Comparison of ENCODE assay signal across 1 cellular context in the genomic region with DNA sequence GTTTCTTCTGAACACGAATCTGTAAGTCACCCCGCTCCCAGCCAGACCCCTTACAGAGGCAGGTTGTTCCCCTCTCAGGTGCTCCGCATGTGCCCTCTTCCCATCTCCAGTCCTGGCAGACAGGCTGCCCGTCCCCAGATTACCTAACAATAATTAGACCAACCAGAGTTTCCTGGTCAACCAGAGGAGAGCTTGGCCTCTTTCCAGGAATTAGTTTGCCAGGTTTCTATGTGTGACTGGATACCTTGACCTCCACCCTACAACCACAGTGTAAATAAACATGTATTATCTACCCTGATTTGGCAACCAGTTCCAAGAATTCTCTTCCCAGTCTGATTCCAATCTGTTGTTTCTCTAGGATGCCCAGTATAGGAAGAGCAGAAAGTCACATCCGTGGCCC.
TF ChIP-seq lines count a peak whose summit lies in the region.

No MANE protein-coding gene starts in this region.

TF ChIP-seq in HepG2, 621 proteins besides CTCF, POLR2A, EP300 and RAD21 (continued from another document and continues in another):
- TF ChIP-seq, protein P1, sequence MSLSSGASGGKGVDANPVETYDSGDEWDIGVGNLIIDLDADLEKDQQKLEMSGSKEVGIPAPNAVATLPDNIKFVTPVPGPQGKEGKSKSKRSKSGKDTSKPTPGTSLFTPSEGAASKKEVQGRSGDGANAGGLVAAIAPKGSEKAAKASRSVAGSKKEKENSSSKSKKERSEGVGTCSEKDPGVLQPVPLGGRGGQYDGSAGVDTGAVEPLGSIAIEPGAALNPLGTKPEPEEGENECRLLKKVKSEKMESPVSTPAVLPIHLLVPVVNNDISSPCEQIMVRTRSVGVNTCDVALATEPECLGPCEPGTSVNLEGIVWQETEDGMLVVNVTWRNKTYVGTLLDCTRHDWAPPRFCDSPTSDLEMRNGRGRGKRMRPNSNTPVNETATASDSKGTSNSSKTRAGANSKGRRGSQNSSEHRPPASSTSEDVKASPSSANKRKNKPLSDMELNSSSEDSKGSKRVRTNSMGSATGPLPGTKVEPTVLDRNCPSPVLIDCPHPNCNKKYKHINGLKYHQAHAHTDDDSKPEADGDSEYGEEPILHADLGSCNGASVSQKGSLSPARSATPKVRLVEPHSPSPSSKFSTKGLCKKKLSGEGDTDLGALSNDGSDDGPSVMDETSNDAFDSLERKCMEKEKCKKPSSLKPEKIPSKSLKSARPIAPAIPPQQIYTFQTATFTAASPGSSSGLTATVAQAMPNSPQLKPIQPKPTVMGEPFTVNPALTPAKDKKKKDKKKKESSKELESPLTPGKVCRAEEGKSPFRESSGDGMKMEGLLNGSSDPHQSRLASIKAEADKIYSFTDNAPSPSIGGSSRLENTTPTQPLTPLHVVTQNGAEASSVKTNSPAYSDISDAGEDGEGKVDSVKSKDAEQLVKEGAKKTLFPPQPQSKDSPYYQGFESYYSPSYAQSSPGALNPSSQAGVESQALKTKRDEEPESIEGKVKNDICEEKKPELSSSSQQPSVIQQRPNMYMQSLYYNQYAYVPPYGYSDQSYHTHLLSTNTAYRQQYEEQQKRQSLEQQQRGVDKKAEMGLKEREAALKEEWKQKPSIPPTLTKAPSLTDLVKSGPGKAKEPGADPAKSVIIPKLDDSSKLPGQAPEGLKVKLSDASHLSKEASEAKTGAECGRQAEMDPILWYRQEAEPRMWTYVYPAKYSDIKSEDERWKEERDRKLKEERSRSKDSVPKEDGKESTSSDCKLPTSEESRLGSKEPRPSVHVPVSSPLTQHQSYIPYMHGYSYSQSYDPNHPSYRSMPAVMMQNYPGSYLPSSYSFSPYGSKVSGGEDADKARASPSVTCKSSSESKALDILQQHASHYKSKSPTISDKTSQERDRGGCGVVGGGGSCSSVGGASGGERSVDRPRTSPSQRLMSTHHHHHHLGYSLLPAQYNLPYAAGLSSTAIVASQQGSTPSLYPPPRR (CRISPR knock-in tag; IDR thresholded peaks at IDR 0.05; ENCODE audit: borderline replicate concordance), result peak; percentile 87
- TF ChIP-seq, protein P2, sequence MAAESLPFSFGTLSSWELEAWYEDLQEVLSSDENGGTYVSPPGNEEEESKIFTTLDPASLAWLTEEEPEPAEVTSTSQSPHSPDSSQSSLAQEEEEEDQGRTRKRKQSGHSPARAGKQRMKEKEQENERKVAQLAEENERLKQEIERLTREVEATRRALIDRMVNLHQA (CRISPR knock-in tag; IDR thresholded peaks at IDR 0.05), result no peak
- TF ChIP-seq NFKBIZ (CRISPR knock-in tag; IDR thresholded peaks at IDR 0.05) (peak; percentile 58; the same call in 1 of the 2 replicates), ZNF343 (CRISPR knock-in tag; IDR thresholded peaks at IDR 0.05) (no peak), KLF6 (CRISPR knock-in tag; IDR thresholded peaks at IDR 0.05) (peak; percentile 28; the same call in 1 of the 2 replicates), KDM1A (CRISPR knock-in tag; IDR thresholded peaks at IDR 0.05) (peak; percentile 76; the same call in 1 of the 2 replicates), FOXK2 (IDR thresholded peaks at IDR 0.05) (peak; percentile 70), ELF3 (CRISPR knock-in tag; IDR thresholded peaks at IDR 0.05) (peak; percentile 86), ZNF282 (IDR thresholded peaks at IDR 0.05; ENCODE audit: partially characterized antibody) (no peak), BCL6 (CRISPR knock-in tag; IDR thresholded peaks at IDR 0.05) (peak; percentile 100), ZNF232 (CRISPR knock-in tag; IDR thresholded peaks at IDR 0.05; ENCODE audit: borderline replicate concordance) (no peak), ZNF660 (CRISPR knock-in tag; IDR thresholded peaks at IDR 0.05; ENCODE audit: borderline replicate concordance, low read depth) (no peak), ZNF773 (CRISPR knock-in tag; IDR thresholded peaks at IDR 0.05; ENCODE audit: borderline replicate concordance) (no peak), CREB1 (IDR thresholded peaks at IDR 0.05) (no peak), CREB1 (CRISPR knock-in tag; IDR thresholded peaks at IDR 0.05) (peak; percentile 56; the same call in 1 of the 2 replicates), SOX6 (IDR thresholded peaks at IDR 0.05) (no peak), SOX6 (CRISPR knock-in tag; IDR thresholded peaks at IDR 0.05) (peak; percentile 93)
- TF ChIP-seq, protein P3, sequence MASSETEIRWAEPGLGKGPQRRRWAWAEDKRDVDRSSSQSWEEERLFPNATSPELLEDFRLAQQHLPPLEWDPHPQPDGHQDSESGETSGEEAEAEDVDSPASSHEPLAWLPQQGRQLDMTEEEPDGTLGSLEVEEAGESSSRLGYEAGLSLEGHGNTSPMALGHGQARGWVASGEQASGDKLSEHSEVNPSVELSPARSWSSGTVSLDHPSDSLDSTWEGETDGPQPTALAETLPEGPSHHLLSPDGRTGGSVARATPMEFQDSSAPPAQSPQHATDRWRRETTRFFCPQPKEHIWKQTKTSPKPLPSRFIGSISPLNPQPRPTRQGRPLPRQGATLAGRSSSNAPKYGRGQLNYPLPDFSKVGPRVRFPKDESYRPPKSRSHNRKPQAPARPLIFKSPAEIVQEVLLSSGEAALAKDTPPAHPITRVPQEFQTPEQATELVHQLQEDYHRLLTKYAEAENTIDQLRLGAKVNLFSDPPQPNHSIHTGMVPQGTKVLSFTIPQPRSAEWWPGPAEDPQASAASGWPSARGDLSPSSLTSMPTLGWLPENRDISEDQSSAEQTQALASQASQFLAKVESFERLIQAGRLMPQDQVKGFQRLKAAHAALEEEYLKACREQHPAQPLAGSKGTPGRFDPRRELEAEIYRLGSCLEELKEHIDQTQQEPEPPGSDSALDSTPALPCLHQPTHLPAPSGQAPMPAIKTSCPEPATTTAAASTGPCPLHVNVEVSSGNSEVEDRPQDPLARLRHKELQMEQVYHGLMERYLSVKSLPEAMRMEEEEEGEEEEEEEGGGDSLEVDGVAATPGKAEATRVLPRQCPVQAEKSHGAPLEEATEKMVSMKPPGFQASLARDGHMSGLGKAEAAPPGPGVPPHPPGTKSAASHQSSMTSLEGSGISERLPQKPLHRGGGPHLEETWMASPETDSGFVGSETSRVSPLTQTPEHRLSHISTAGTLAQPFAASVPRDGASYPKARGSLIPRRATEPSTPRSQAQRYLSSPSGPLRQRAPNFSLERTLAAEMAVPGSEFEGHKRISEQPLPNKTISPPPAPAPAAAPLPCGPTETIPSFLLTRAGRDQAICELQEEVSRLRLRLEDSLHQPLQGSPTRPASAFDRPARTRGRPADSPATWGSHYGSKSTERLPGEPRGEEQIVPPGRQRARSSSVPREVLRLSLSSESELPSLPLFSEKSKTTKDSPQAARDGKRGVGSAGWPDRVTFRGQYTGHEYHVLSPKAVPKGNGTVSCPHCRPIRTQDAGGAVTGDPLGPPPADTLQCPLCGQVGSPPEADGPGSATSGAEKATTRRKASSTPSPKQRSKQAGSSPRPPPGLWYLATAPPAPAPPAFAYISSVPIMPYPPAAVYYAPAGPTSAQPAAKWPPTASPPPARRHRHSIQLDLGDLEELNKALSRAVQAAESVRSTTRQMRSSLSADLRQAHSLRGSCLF (CRISPR knock-in tag; IDR thresholded peaks at IDR 0.05; ENCODE audit: borderline replicate concordance), result no peak
- TF ChIP-seq, protein P4, sequence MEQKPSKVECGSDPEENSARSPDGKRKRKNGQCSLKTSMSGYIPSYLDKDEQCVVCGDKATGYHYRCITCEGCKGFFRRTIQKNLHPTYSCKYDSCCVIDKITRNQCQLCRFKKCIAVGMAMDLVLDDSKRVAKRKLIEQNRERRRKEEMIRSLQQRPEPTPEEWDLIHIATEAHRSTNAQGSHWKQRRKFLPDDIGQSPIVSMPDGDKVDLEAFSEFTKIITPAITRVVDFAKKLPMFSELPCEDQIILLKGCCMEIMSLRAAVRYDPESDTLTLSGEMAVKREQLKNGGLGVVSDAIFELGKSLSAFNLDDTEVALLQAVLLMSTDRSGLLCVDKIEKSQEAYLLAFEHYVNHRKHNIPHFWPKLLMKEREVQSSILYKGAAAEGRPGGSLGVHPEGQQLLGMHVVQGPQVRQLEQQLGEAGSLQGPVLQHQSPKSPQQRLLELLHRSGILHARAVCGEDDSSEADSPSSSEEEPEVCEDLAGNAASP (CRISPR knock-in tag; IDR thresholded peaks at IDR 0.05; ENCODE audit: borderline replicate concordance), result peak; percentile 74; the same call in 1 of the 2 replicates
- TF ChIP-seq, protein P5, sequence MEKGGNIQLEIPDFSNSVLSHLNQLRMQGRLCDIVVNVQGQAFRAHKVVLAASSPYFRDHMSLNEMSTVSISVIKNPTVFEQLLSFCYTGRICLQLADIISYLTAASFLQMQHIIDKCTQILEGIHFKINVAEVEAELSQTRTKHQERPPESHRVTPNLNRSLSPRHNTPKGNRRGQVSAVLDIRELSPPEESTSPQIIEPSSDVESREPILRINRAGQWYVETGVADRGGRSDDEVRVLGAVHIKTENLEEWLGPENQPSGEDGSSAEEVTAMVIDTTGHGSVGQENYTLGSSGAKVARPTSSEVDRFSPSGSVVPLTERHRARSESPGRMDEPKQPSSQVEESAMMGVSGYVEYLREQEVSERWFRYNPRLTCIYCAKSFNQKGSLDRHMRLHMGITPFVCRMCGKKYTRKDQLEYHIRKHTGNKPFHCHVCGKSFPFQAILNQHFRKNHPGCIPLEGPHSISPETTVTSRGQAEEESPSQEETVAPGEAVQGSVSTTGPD (CRISPR knock-in tag; IDR thresholded peaks at IDR 0.05), result peak; percentile 77
- TF ChIP-seq, protein P6, sequence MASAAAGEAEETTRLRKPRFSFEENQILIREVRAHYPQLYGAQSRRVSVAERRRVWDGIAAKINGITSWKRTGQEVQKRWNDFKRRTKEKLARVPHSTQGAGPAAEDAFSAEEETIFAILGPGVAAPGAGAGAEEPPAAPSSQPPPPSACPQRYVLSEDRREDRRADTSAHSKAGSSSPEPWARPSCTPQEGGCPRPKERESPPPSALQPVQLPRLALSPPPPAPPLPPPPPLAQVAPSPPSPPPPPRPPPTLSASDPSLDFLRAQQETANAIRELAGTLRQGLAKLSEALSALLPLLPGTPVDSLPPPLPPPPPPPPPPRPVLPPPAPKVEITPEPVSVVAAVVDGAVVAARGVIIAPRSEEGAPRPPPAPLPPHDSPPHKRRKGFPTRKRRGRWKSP (CRISPR knock-in tag; IDR thresholded peaks at IDR 0.05), result peak; percentile 27; the same call in 1 of the 2 replicates
- TF ChIP-seq, protein P7, sequence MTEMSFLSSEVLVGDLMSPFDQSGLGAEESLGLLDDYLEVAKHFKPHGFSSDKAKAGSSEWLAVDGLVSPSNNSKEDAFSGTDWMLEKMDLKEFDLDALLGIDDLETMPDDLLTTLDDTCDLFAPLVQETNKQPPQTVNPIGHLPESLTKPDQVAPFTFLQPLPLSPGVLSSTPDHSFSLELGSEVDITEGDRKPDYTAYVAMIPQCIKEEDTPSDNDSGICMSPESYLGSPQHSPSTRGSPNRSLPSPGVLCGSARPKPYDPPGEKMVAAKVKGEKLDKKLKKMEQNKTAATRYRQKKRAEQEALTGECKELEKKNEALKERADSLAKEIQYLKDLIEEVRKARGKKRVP (CRISPR knock-in tag; IDR thresholded peaks at IDR 0.05), result peak in 1 of 2 experiments; percentile 57; a peak in 1 of 4 replicates
- TF ChIP-seq, protein P8, sequence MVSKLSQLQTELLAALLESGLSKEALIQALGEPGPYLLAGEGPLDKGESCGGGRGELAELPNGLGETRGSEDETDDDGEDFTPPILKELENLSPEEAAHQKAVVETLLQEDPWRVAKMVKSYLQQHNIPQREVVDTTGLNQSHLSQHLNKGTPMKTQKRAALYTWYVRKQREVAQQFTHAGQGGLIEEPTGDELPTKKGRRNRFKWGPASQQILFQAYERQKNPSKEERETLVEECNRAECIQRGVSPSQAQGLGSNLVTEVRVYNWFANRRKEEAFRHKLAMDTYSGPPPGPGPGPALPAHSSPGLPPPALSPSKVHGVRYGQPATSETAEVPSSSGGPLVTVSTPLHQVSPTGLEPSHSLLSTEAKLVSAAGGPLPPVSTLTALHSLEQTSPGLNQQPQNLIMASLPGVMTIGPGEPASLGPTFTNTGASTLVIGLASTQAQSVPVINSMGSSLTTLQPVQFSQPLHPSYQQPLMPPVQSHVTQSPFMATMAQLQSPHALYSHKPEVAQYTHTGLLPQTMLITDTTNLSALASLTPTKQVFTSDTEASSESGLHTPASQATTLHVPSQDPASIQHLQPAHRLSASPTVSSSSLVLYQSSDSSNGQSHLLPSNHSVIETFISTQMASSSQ (IDR thresholded peaks at IDR 0.05; ENCODE audit: low read depth), result no peak
- TF ChIP-seq, protein P8 (CRISPR knock-in tag; IDR thresholded peaks at IDR 0.05; ENCODE audit: borderline replicate concordance), result peak; percentile 29; the same call in 1 of the 2 replicates
- TF ChIP-seq, protein P9, sequence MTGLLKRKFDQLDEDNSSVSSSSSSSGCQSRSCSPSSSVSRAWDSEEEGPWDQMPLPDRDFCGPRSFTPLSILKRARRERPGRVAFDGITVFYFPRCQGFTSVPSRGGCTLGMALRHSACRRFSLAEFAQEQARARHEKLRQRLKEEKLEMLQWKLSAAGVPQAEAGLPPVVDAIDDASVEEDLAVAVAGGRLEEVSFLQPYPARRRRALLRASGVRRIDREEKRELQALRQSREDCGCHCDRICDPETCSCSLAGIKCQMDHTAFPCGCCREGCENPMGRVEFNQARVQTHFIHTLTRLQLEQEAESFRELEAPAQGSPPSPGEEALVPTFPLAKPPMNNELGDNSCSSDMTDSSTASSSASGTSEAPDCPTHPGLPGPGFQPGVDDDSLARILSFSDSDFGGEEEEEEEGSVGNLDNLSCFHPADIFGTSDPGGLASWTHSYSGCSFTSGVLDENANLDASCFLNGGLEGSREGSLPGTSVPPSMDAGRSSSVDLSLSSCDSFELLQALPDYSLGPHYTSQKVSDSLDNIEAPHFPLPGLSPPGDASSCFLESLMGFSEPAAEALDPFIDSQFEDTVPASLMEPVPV (CRISPR knock-in tag; IDR thresholded peaks at IDR 0.05), result no peak
